8 cellular contexts compared by ENCODE assay signal in genomic region chr14:54440870-54441868, GRCh38. TPM values are rescaled to one million over a fixed set of nuclear protein-coding genes. Genes with fewer than 3 reads are reported as not detected.
DNase-seq lines count a peak whose midpoint lies in the region; TF ChIP-seq lines count a peak whose summit lies in the region.

CNIH1 (minus strand) TSS chr14:54441374; CDS start chr14:54441327, 47 bp downstream.

- TF ChIP-seq EP300 in neural cell (conservative IDR thresholded peaks at IDR 0.05; ENCODE audit: poor library complexity, severe bottlenecking), result peak; percentile 71

- H3K9me2 ChIP-seq in Loucy (replicated peaks; ENCODE audit: low read depth, low read length) (no peaks in the 10 kb centered on the region), neural cell (ENCODE audit: insufficient read depth, low read length) (no peaks in the 10 kb centered on the region)

- peak; percentile 60 for TF ChIP-seq RAD21 in neural cell (conservative IDR thresholded peaks at IDR 0.05)

- H3K4me2 ChIP-seq in Loucy (ENCODE audit: low read depth, low read length, poor library complexity, severe bottlenecking) (peak within 1 kb of the TSS; percentile 91), neural cell (ENCODE audit: low read length) (peak within 1 kb of the TSS; percentile 69)

- H3K27me3 ChIP-seq in H7 (ENCODE audit: control insufficient read depth, insufficient read depth, low read length) (no peaks in the 10 kb centered on the region; the same call in 1 of the 2 replicates), Loucy (ENCODE audit: insufficient read depth, low read length, poor library complexity, severe bottlenecking) (peaks cover 2% of the 10 kb centered on the region), neural cell (ENCODE audit: insufficient read depth, low read depth, low read length) (no peaks in the 10 kb centered on the region), stomach smooth muscle (ENCODE audit: control insufficient read depth in 1 of 2, insufficient read depth in 2 of 2, low read length in 2 of 2) (no peaks in the 10 kb centered on the region)

- TF ChIP-seq CTCF in Loucy (conservative IDR thresholded peaks at IDR 0.05; ENCODE audit: low read length), result peak; percentile 92
- TF ChIP-seq CTCF in neural cell (IDR thresholded peaks at IDR 0.05; ENCODE audit: poor library complexity, severe bottlenecking), result peak; percentile 99

- H3F3A ChIP-seq in Loucy (ENCODE audit: low read depth) (no peaks in the 10 kb centered on the region), neural cell (ENCODE audit: insufficient read depth, low read length, poor library complexity, severe bottlenecking) (no peaks in the 10 kb centered on the region)

- H3K9me3 ChIP-seq in ES-I3 (ENCODE audit: control insufficient read depth, insufficient read depth, low read length), result no peaks in the 10 kb centered on the region
- no peaks in the 10 kb centered on the region for H3K9me3 ChIP-seq in Loucy (ENCODE audit: insufficient read depth, low read depth, low read length)
- H3K9me3 ChIP-seq in neural cell (ENCODE audit: low read length), result no peaks in the 10 kb centered on the region
- H3K9me3 ChIP-seq in stomach smooth muscle (ENCODE audit: control insufficient read depth in 2 of 2, low read length in 2 of 2), result no peaks in the 10 kb centered on the region

- H2AFZ ChIP-seq in Loucy (ENCODE audit: low read length) (peak within 1 kb of the TSS; percentile 99), neural cell (ENCODE audit: low read depth, low read length) (peak within 1 kb of the TSS; percentile 86)

- H4K20me1 ChIP-seq in Loucy (ENCODE audit: insufficient read depth, low read length, poor library complexity, severe bottlenecking), result peaks cover 34% of the 10 kb centered on the region
- no peaks in the 10 kb centered on the region for H4K20me1 ChIP-seq in neural cell (ENCODE audit: insufficient read depth)

- peak within 1 kb of the TSS; percentile 78 for H3K4me3 ChIP-seq in H7 (ENCODE audit: insufficient read depth, low read depth, low read length)
- peak within 1 kb of the TSS; percentile 79 for H3K4me3 ChIP-seq in Loucy (ENCODE audit: low read length, poor library complexity, severe bottlenecking)
- H3K4me3 ChIP-seq in neural cell (ENCODE audit: low read length), result peak within 1 kb of the TSS; percentile 73
- H3K4me3 ChIP-seq in stomach smooth muscle (ENCODE audit: low read length in 2 of 2), result peak within 1 kb of the TSS; percentile 74 to 80

- peak; percentile 98 for DNase-seq in H7
- DNase-seq in activated effector memory CD4-positive, alpha-beta T cell treated with Interleukin-2 at 50 U/mL for 16 hours, result peak; percentile 92
- DNase-seq in fibroblast of the conjunctiva (ENCODE audit: low read depth), result peak; percentile 83

- H3K9ac ChIP-seq in ES-I3 (ENCODE audit: low read depth, low read length) (peak within 1 kb of the TSS; percentile 86), Loucy (ENCODE audit: low read depth, low read length, poor library complexity, severe bottlenecking) (peak within 1 kb of the TSS; percentile 81), neural cell (ENCODE audit: low read length) (peak within 1 kb of the TSS; percentile 92), stomach smooth muscle (ENCODE audit: low read length in 2 of 2) (peak within 1 kb of the TSS; percentile 71 to 86)

- peaks cover 20% of the 10 kb centered on the region for H3K4me1 ChIP-seq in ES-I3 (ENCODE audit: insufficient read depth, low read length)
- peaks cover 46% of the 10 kb centered on the region for H3K4me1 ChIP-seq in Loucy (ENCODE audit: insufficient read depth, low read length, poor library complexity, severe bottlenecking)
- H3K4me1 ChIP-seq in stomach smooth muscle (ENCODE audit: control insufficient read depth, insufficient read depth, low read length), result peaks cover 15% of the 10 kb centered on the region

- H3K27ac ChIP-seq in neural cell (ENCODE audit: low read length) (peak within 1 kb of the TSS; percentile 91), stomach smooth muscle (ENCODE audit: low read length) (peak within 1 kb of the TSS; percentile 65)

- TF ChIP-seq POLR2A in Raji (IDR thresholded peaks at IDR 0.05; ENCODE audit: insufficient read depth, low read depth, low read length), result peak; percentile 94

- H3K36me3 ChIP-seq in ES-I3 (ENCODE audit: insufficient read depth, low read length) (no peaks in the 10 kb centered on the region), H7 (replicated peaks; ENCODE audit: control insufficient read depth, insufficient read depth, low read length) (no peaks in the 10 kb centered on the region), Loucy (ENCODE audit: insufficient read depth, low read length) (no peaks in the 10 kb centered on the region), neural cell (ENCODE audit: insufficient read depth, low read length) (no peaks in the 10 kb centered on the region), stomach smooth muscle (ENCODE audit: control insufficient read depth in 2 of 2, insufficient read depth in 2 of 2, low read length in 2 of 2) (no peaks in the 10 kb centered on the region)

- H3K79me2 ChIP-seq in Loucy (ENCODE audit: insufficient read depth, low read length) (peaks cover 47% of the 10 kb centered on the region), neural cell (replicated peaks; ENCODE audit: insufficient read depth, low read length) (peaks cover 36% of the 10 kb centered on the region)

TF ChIP-seq in neural cell, 6 proteins besides CTCF, POLR2A, EP300 and RAD21:
- TF ChIP-seq TAF1 (IDR thresholded peaks at IDR 0.05; ENCODE audit: low read depth) (no peak), MXI1 (conservative IDR thresholded peaks at IDR 0.05; ENCODE audit: poor library complexity, severe bottlenecking) (peak; percentile 93), POLR2AphosphoS5 (IDR thresholded peaks at IDR 0.05) (peak; percentile 89), EZH2 (IDR thresholded peaks at IDR 0.05; ENCODE audit: borderline replicate concordance, insufficient read depth, low read length, poor library complexity, severe bottlenecking) (no peak), SMC3 (conservative IDR thresholded peaks at IDR 0.05; ENCODE audit: poor library complexity) (peak; percentile 73)
- TF ChIP-seq, protein P1, sequence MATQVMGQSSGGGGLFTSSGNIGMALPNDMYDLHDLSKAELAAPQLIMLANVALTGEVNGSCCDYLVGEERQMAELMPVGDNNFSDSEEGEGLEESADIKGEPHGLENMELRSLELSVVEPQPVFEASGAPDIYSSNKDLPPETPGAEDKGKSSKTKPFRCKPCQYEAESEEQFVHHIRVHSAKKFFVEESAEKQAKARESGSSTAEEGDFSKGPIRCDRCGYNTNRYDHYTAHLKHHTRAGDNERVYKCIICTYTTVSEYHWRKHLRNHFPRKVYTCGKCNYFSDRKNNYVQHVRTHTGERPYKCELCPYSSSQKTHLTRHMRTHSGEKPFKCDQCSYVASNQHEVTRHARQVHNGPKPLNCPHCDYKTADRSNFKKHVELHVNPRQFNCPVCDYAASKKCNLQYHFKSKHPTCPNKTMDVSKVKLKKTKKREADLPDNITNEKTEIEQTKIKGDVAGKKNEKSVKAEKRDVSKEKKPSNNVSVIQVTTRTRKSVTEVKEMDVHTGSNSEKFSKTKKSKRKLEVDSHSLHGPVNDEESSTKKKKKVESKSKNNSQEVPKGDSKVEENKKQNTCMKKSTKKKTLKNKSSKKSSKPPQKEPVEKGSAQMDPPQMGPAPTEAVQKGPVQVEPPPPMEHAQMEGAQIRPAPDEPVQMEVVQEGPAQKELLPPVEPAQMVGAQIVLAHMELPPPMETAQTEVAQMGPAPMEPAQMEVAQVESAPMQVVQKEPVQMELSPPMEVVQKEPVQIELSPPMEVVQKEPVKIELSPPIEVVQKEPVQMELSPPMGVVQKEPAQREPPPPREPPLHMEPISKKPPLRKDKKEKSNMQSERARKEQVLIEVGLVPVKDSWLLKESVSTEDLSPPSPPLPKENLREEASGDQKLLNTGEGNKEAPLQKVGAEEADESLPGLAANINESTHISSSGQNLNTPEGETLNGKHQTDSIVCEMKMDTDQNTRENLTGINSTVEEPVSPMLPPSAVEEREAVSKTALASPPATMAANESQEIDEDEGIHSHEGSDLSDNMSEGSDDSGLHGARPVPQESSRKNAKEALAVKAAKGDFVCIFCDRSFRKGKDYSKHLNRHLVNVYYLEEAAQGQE (IDR thresholded peaks at IDR 0.05; ENCODE audit: borderline replicate concordance), result peak; percentile 52

RNA-seq across cellular contexts. Expression of gene CNIH1, which starts in this region (rescaled TPM):
- total RNA-seq in H7 (2014; rRNA removed; shearing (Covaris generic)), result 98.5 and 116 TPM in 2 replicates
- polyA plus RNA-seq in neural cell, result 125 and 128 TPM in 2 replicates
- 105 and 116 TPM in 2 replicates for polyA minus RNA-seq in neural cell

Comparison
In these comparisons a context has a peak if more than half of its experiments do, and no peak if none do; other contexts are left out.
1. Peak in every context shown above with its lines: DNase-seq, H3K4me3 ChIP-seq and H3K27ac ChIP-seq.